13 cellular contexts compared by ENCODE assay signal in the genomic region with DNA sequence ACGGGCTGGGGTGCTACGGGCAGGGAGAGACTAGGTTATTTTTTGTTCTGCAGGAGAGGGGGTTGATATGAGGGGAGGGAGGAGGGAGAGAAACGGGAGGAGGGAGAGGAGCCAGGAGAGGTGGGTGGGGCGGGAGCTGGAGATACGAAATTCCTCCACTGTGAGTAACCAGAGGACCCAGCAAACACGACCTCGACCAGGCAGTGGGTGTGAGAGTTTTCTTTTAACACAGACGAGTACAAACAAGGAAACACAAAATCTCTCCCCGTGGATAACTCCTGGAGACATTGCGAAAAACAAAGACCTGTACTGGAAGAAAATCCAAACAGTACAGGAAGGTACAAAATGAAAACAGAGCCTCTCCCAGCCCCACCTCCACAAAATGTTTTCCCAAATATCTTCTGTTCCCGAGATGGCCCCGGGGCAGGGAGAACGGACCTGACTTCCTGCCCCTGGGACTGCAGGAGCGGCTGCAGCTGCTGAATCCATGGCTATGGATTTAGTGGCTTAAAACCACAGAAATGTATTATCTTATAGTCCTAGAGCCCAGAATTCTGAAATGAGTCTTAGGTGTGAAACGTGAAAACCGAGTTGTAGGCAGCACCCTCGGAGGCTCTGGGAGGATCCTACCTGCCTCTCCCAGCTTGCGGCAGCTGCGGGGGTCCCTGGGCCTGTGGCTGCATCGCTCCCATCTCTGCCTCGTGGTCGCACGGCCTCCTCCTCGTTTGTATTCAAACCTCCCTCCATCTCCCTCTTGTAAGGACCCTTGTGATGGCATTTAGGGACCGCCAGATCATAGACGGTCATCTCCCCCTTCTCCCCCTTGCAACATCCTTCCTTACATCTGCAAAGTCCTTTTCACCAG.
DNase-seq lines count a peak whose midpoint lies in the region; ATAC-seq and TF ChIP-seq lines count a peak whose summit lies in the region.
"Had no signal": no experiment of that assay in that cellular context is flagged by ENCODE, and none has a peak within 500 bp of the region (broad histone marks: within the 10 kb centered on the region; RNA-seq: fewer than 3 reads in every experiment).

No MANE protein-coding gene starts in this region.

- H3K36me3 Mint-ChIP-seq in activated naive CD4-positive, alpha-beta T cell treated with anti-CD3 and anti-CD28 coated beads, Interleukin-2, amount 50 U/mL, for 72 hours, result no peaks in the 10 kb centered on the region

- H3K9me3 ChIP-seq in body of pancreas (no peaks in the 10 kb centered on the region), upper lobe of left lung (no peaks in the 10 kb centered on the region)

- TF ChIP-seq POLR2A in body of pancreas (IDR thresholded peaks at IDR 0.05), result peak in 1 of 3 donors; percentile 26
- no peak for TF ChIP-seq POLR2A in upper lobe of left lung (IDR thresholded peaks at IDR 0.05)

- TF ChIP-seq EP300 in upper lobe of left lung (IDR thresholded peaks at IDR 0.05), result no peak

- H3K4me3 ChIP-seq in body of pancreas (no peak overlapping the region), upper lobe of left lung (no peak overlapping the region)

- H3K27ac Mint-ChIP-seq in activated naive CD4-positive, alpha-beta T cell treated with anti-CD3 and anti-CD28 coated beads, Interleukin-2, amount 50 U/mL, for 72 hours, result no peak overlapping the region
- H3K27ac Mint-ChIP-seq: activated T-cell treated with anti-CD3 and anti-CD28 coated beads, Interleukin-2, amount 50 U/mL, for 72 hours had no signal

- no peak for TF ChIP-seq CTCF in body of pancreas (IDR thresholded peaks at IDR 0.05)
- TF ChIP-seq CTCF in upper lobe of left lung (IDR thresholded peaks at IDR 0.05), result no peak

- H3K27me3 ChIP-seq in body of pancreas (no peaks in the 10 kb centered on the region), upper lobe of left lung (no peaks in the 10 kb centered on the region)

- H3K36me3 ChIP-seq in body of pancreas (replicated peaks in 1 of 2; ENCODE audit: insufficient read depth in 1 of 2, low read depth in 2 of 2), result no peaks in the 10 kb centered on the region
- no peaks in the 10 kb centered on the region for H3K36me3 ChIP-seq in upper lobe of left lung

- H3K27ac ChIP-seq in body of pancreas (peak overlapping the region; percentile 68 to 89 (median 76)), upper lobe of left lung (peak overlapping the region in 3 of 4 donors; percentile 44 to 57 (median 56))

- DNase-seq in HS-27A (ENCODE audit: low read depth) (peak; percentile 53), body of pancreas (peak; percentile 61 to 80 (median 71)), left kidney (ENCODE audit: low read depth, low spot score) (peak; percentile 40), upper lobe of left lung (peak in 1 of 2 donors; percentile 43), NCI-H446 (lab: John Stamatoyannopoulos, UW) (no peak), ACHN (no peak), head of caudate nucleus (no peak)
- DNase-seq in activated naive CD4-positive, alpha-beta T cell treated with anti-CD3 and anti-CD28 coated beads, Interleukin-2, amount 50 U/mL, for 72 hours (ENCODE audit: low spot score in 2 of 2), result no peak
- DNase-seq: activated T-cell treated with anti-CD3 and anti-CD28 coated beads, Interleukin-2, amount 50 U/mL, for 72 hours; effector memory CD4-positive, alpha-beta T cell; NCI-H1694; stimulated activated CD4-positive, alpha-beta T cell treated with anti-CD3 and anti-CD28 coated beads, Interleukin-4, amount 100 ng/mL, for 4 hours; T-helper 2 cell had no signal

- intact Hi-C loops in body of pancreas (cut with DNase I), result no loop called here
- intact Hi-C loops in head of caudate nucleus (cut with DNase I), result no loop called here

- H3K4me1 ChIP-seq in body of pancreas (peaks cover 61% of the 10 kb centered on the region), upper lobe of left lung (peaks cover 0 to 20% (median under 1%) of the 10 kb centered on the region in 4 donors)

- ATAC-seq in body of pancreas (peak; percentile 61), upper lobe of left lung (ENCODE audit: low FRiP score in 2 of 2) (peak in 1 of 2 donors; percentile 68)
- no peak for ATAC-seq in activated naive CD4-positive, alpha-beta T cell treated with anti-CD3 and anti-CD28 coated beads, Interleukin-2, amount 50 U/mL, for 72 hours
- ATAC-seq: activated T-cell treated with anti-CD3 and anti-CD28 coated beads, Interleukin-2, amount 50 U/mL, for 72 hours had no signal

- WGBS in body of pancreas, 2 donors, result 57 to 59% methylated on average over 25 to 26 of the region's 26 CpGs
- WGBS in upper lobe of left lung, 2 donors, result 56 to 61% methylated on average over 26 of the region's 26 CpGs

- no peaks in the 10 kb centered on the region for H3K9me3 Mint-ChIP-seq in activated naive CD4-positive, alpha-beta T cell treated with anti-CD3 and anti-CD28 coated beads, Interleukin-2, amount 50 U/mL, for 72 hours
- H3K9me3 Mint-ChIP-seq: activated T-cell treated with anti-CD3 and anti-CD28 coated beads, Interleukin-2, amount 50 U/mL, for 72 hours had no signal

- in situ Hi-C loops in ACHN (cut with HindIII; ENCODE audit: low pct_ligation_motif_present, low pct_unique_long_range_greater_than_20kb, low sequenced_read_pairs), result no loop called here

Comparison
In these comparisons a context has a peak if more than half of its experiments do, and no peak if none do; other contexts are left out.
1. DNase-seq: peak in HS-27A (single experiment), body of pancreas (4 of 4) and left kidney (single experiment); none in NCI-H446 (0 of 2), ACHN (single experiment), head of caudate nucleus (0 of 42) and activated naive CD4-positive, alpha-beta T cell treated with anti-CD3 and anti-CD28 coated beads, Interleukin-2, amount 50 U/mL, for 72 hours (0 of 2).